In the genomic region with DNA sequence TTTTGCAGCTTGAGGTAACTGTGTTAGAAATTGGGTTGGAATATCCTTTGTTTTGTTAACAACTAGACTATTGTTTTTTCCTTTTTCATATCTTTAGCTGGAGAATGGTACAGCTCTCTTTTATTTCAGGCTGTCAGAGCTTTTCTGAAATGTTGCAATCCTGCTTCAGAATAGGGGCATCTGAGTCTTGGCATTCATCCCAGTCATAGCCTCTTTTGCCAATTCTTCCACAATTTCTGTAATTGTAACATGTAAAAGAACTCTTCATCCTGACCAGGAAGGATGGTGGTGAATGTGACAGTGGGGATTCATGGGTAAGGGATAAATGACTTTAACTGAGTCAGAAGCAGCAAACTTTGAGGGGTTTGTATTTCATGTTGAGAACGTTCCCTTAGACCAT, we compare ENCODE assay signal across 21 cellular contexts.
A peak's percentile ranks its signal among the peaks of the same experiment; 100 is the strongest.
DNase-seq lines count a peak whose midpoint lies in the region; ATAC-seq lines count a peak whose summit lies in the region.
"Had no signal": no experiment of that assay in that cellular context is flagged by ENCODE, and none has a peak within 500 bp of the region (broad histone marks: within the 10 kb centered on the region; RNA-seq: fewer than 3 reads in every experiment).

No MANE protein-coding gene starts in this region.

- H3K27ac ChIP-seq in caudate nucleus (ENCODE audit: low read depth, low read length) (peak overlapping the region; percentile 9), temporal lobe (ENCODE audit: low read depth, low read length) (peak overlapping the region; percentile 27)
- H3K27ac ChIP-seq: ascending aorta, C4-2B, gastrocnemius medialis, neutrophil, Peyer's patch had no signal

- no peak for ATAC-seq in HG02970 (IDR thresholded peaks at IDR 0.05; ENCODE audit: low FRiP score, unreplicated experiment)
- ATAC-seq: gastrocnemius medialis; stimulated activated naive B cell treated with anti-CD40 and anti-IgM and Interleukin-4, amounts not matched to agents 10 μg/mL and 1 μg/mL and 100 μg/mL, for 72 hours; T-cell had no signal

- DNase-seq in M059J (ENCODE audit: low read depth) (peak; percentile 18), caudate nucleus (lab: John Stamatoyannopoulos, UW) (peak in 5 of 61 donors; percentile 1 to 22 (median 5)), inferior parietal cortex (ENCODE audit: extremely low spot score) (peak; percentile 66), DMS114 treated with DMSO at 0.1 percent for 48 hours (lab: John Stamatoyannopoulos, UW; ENCODE audit: unreplicated experiment) (no peak), DMS153 treated with DMSO at 0.1 percent for 48 hours (lab: John Stamatoyannopoulos, UW; ENCODE audit: unreplicated experiment) (no peak)
- DNase-seq: activated effector memory CD4-positive, alpha-beta T cell treated with Interleukin-2 at 50 U/mL for 16 hours; DND-41; gastrocnemius medialis; HCEC 1CT; KG1; mesendoderm; NCI-H146; NCI-H524; Peyer's patch; stimulated activated naive B cell treated with anti-CD40 and anti-IgM and Interleukin-4, amounts not matched to agents 10 μg/mL and 1 μg/mL and 100 μg/mL, for 72 hours; T-cell had no signal

Comparison
In these comparisons a context has a peak if more than half of its experiments do, and no peak if none do; other contexts are left out.
1. DNase-seq: peak in M059J (single experiment) and inferior parietal cortex (single experiment); none in DMS114 treated with DMSO at 0.1 percent for 48 hours (single experiment) and DMS153 treated with DMSO at 0.1 percent for 48 hours (single experiment).